11 cellular contexts compared by ENCODE assay signal in genomic region chr1:92937731-92938130, GRCh38.
"Had no signal": no experiment of that assay in that cellular context is flagged by ENCODE, and none has a peak within 500 bp of the region (broad histone marks: within the 10 kb centered on the region; RNA-seq: fewer than 3 reads in every experiment).

No MANE protein-coding gene starts in this region.

- ATAC-seq: GM23338, HCT116 had no signal

- H3K9me3 ChIP-seq: HAP-1 had no signal

- H3K4me2 ChIP-seq: GM23338 had no signal

- FAIRE-seq: H1, H54 had no signal

- H3K9ac ChIP-seq: GM23248 had no signal

- H3K27ac ChIP-seq: GM23248 had no signal

- H3K4me1 ChIP-seq: HAP-1 had no signal

- H3K4me3 ChIP-seq: GM23248, GM23338, HAP-1 had no signal

- H2AFZ ChIP-seq: GM23248, GM23338 had no signal

- DNase-seq: GOT3, H7, H9, HCEC 1CT, HFFc6 had no signal

- H3K36me3 ChIP-seq: HAP-1 had no signal
